ENCODE assay signal across 9 cellular contexts in the genomic region with DNA sequence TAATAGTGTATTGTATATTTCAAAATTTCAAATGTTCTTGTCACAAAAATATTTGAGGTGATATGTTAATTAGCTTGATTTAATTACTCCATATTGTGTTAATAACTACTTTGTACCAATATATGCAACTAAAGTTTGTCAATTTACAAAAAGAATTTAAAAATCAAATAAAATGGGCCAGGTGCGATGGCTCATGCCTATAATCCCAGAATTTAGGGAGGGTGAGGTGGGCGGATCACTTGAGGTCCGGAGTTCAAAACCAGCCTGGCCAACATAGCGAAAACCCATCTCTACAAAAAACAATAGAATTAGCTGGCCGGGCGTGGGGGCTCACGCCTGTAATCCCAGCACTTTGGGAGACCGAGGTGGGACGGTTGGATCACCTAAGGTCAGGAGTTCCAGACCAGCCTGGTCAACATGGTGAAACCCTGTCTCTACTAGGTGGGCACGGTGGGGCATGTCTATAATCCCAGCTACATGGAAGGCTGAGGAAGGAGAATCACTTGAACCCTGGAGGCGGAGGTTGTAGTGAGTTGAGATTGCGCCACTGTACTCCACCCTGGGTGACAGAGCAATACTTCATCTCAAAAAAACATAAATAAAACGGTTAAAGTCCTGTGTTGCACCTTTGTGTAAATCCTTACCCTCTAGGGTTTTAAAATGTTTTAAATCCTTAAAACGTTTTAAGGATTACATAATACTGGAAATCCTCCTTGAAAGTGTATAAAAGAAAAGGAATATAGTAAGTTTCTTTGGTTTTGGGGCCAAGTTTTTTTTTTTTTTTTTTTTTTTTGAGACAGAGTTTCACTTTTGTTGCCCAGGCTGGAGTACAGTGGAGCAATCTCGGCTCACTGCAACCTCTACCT. TPM values are rescaled to one million over a fixed set of nuclear protein-coding genes. Genes with fewer than 3 reads are reported as not detected.
DNase-seq lines count a peak whose midpoint lies in the region; ATAC-seq and TF ChIP-seq lines count a peak whose summit lies in the region.
"Had no signal": no experiment of that assay in that cellular context is flagged by ENCODE, and none has a peak within 500 bp of the region (broad histone marks: within the 10 kb centered on the region; RNA-seq: fewer than 3 reads in every experiment).

No MANE protein-coding gene starts in this region.

- H3K27me3 ChIP-seq in iPS-15b (ENCODE audit: control insufficient read depth, insufficient read depth, low read length) (no peaks in the 10 kb centered on the region), WERI-Rb-1 (ENCODE audit: insufficient read depth, low read depth, severe bottlenecking) (no peaks in the 10 kb centered on the region)
- H3K27me3 ChIP-seq: SJSA1 had no signal

- H3K4me3 ChIP-seq in iPS-15b (ENCODE audit: low read depth, low read length) (peak overlapping the region; percentile 53), WERI-Rb-1 (ENCODE audit: low read depth, low read length) (no peak overlapping the region)

- no peak overlapping the region for H3K27ac ChIP-seq in WERI-Rb-1
- H3K27ac ChIP-seq: SJSA1 had no signal

- H3K27me3 Mint-ChIP-seq in activated CD4-positive, alpha-beta T cell treated with anti-CD3 and anti-CD28 coated beads for 36 hours, result no peaks in the 10 kb centered on the region
- no peaks in the 10 kb centered on the region for H3K27me3 Mint-ChIP-seq in WTC11 (ENCODE audit: low read depth)
- no peaks in the 10 kb centered on the region for H3K27me3 Mint-ChIP-seq in stimulated activated naive CD8-positive, alpha-beta T cell treated with anti-CD3 and anti-CD28 coated beads, Interleukin-15, amount 100 ng/mL, for 72 hours

- peak overlapping the region; percentile 89 for H3K4me3 Mint-ChIP-seq in activated CD4-positive, alpha-beta T cell treated with anti-CD3 and anti-CD28 coated beads for 36 hours
- H3K4me3 Mint-ChIP-seq in WTC11, result peak overlapping the region; percentile 98
- H3K4me3 Mint-ChIP-seq in stimulated activated naive CD8-positive, alpha-beta T cell treated with anti-CD3 and anti-CD28 coated beads, Interleukin-15, amount 100 ng/mL, for 72 hours, result peak overlapping the region; percentile 93 to 97

- no peak for ATAC-seq in activated CD4-positive, alpha-beta T cell treated with anti-CD3 and anti-CD28 coated beads for 36 hours
- ATAC-seq in WTC11 (no peak), HG02642 (IDR thresholded peaks at IDR 0.05; ENCODE audit: poor library complexity, unreplicated experiment) (no peak)
- ATAC-seq in stimulated activated naive CD8-positive, alpha-beta T cell treated with anti-CD3 and anti-CD28 coated beads, Interleukin-15, amount 100 ng/mL, for 72 hours, result no peak

- H3K9me3 ChIP-seq in iPS-15b (ENCODE audit: control insufficient read depth, insufficient read depth, low read length), result no peaks in the 10 kb centered on the region
- peaks cover 11% of the 10 kb centered on the region for H3K9me3 ChIP-seq in WERI-Rb-1 (ENCODE audit: severe bottlenecking)
- H3K9me3 ChIP-seq: SJSA1 had no signal

- H3K36me3 Mint-ChIP-seq in activated CD4-positive, alpha-beta T cell treated with anti-CD3 and anti-CD28 coated beads for 36 hours (ENCODE audit: low read depth), result peaks cover 33% of the 10 kb centered on the region
- peaks cover 17% of the 10 kb centered on the region for H3K36me3 Mint-ChIP-seq in WTC11

- H3K36me3 ChIP-seq in iPS-15b (ENCODE audit: control insufficient read depth, insufficient read depth, low read length) (peaks cover 10% of the 10 kb centered on the region), WERI-Rb-1 (peaks cover 18% of the 10 kb centered on the region)

- H3K4me1 ChIP-seq in iPS-15b (ENCODE audit: control insufficient read depth, insufficient read depth, low read length), result no peaks in the 10 kb centered on the region

- H3K9ac ChIP-seq in iPS-15b (ENCODE audit: low read depth, low read length), result no peak overlapping the region

- peak overlapping the region; percentile 58 for H3K27ac Mint-ChIP-seq in activated CD4-positive, alpha-beta T cell treated with anti-CD3 and anti-CD28 coated beads for 36 hours
- H3K27ac Mint-ChIP-seq in WTC11, result no peak overlapping the region
- H3K27ac Mint-ChIP-seq in stimulated activated naive CD8-positive, alpha-beta T cell treated with anti-CD3 and anti-CD28 coated beads, Interleukin-15, amount 100 ng/mL, for 72 hours, result no peak overlapping the region

- DNase-seq in activated CD4-positive, alpha-beta T cell treated with anti-CD3 and anti-CD28 coated beads for 36 hours, result no peak
- DNase-seq in activated CD4-positive, alpha-beta T cell treated with anti-CD3 and anti-CD28 coated beads, Interleukin-2, amount 50 U/mL, for 1 hour, result no peak
- DNase-seq in WTC11 (ENCODE audit: low spot score) (no peak), WERI-Rb-1 (no peak), GM10248 (ENCODE audit: extremely low spot score) (no peak)
- no peak for DNase-seq in stimulated activated naive CD8-positive, alpha-beta T cell treated with anti-CD3 and anti-CD28 coated beads, Interleukin-15, amount 100 ng/mL, for 72 hours

- TF ChIP-seq CTCF in WTC11 (IDR thresholded peaks at IDR 0.05) (no peak), WERI-Rb-1 (IDR thresholded peaks at IDR 0.05; ENCODE audit: low read depth, low read length) (no peak), GM10248 (IDR thresholded peaks at IDR 0.05; ENCODE audit: control extremely low read depth, extremely low read depth, low read depth, missing control alignments) (no peak)

- POLR2A ChIA-PET in activated CD4-positive, alpha-beta T cell treated with anti-CD3 and anti-CD28 coated beads for 36 hours (lab: Charles Lee), result interaction anchor here (0.5 kb wide), 1 partner anchor 17 kb away, joined by 4 read pairs; no protein-coding TSS in a partner anchor
- POLR2A ChIA-PET in WTC11 (lab: Charles Lee), result interaction anchor here (1.2 to 1.7 kb wide), 3 partner anchors 17 to 62 kb away, joined by 3 to 10 read pairs (median 6); a partner anchor contains a TSS
- POLR2A ChIA-PET in GM10248 (lab: Yijun Ruan, JAX), result interaction anchor here (0.6 to 2.1 kb wide), 5 partner anchors 17 to 168 kb away, joined by 3 to 14 read pairs (median 3); a partner anchor contains a TSS

- intact Hi-C loops in activated CD4-positive, alpha-beta T cell treated with anti-CD3 and anti-CD28 coated beads for 36 hours (cut with DNase I, micrococcal nuclease), result loop anchor here in 1 of 2 experiments (2.0 to 5.0 kb wide), 2 partner anchors 151 to 284 kb away; a partner anchor contains a TSS

- peaks cover 22% of the 10 kb centered on the region for H3K4me1 Mint-ChIP-seq in activated CD4-positive, alpha-beta T cell treated with anti-CD3 and anti-CD28 coated beads for 36 hours
- peaks cover 18% of the 10 kb centered on the region for H3K4me1 Mint-ChIP-seq in WTC11
- H3K4me1 Mint-ChIP-seq in stimulated activated naive CD8-positive, alpha-beta T cell treated with anti-CD3 and anti-CD28 coated beads, Interleukin-15, amount 100 ng/mL, for 72 hours, result peaks cover 35% of the 10 kb centered on the region

- no peaks in the 10 kb centered on the region for H3K9me3 Mint-ChIP-seq in activated CD4-positive, alpha-beta T cell treated with anti-CD3 and anti-CD28 coated beads for 36 hours (ENCODE audit: low read depth)
- H3K9me3 Mint-ChIP-seq in WTC11, result no peaks in the 10 kb centered on the region
- no peaks in the 10 kb centered on the region for H3K9me3 Mint-ChIP-seq in stimulated activated naive CD8-positive, alpha-beta T cell treated with anti-CD3 and anti-CD28 coated beads, Interleukin-15, amount 100 ng/mL, for 72 hours

- CTCF ChIA-PET in activated CD4-positive, alpha-beta T cell treated with anti-CD3 and anti-CD28 coated beads for 36 hours (lab: Charles Lee), result interaction anchor here (0.5 to 4.2 kb wide), 12 partner anchors 22 to 1505 kb away, joined by 3 to 23 read pairs (median 3); a partner anchor contains a TSS
- CTCF ChIA-PET in WTC11 (lab: Charles Lee), result interaction anchor here (0.8 to 2.9 kb wide), 16 partner anchors 16 to 151 kb away, joined by 3 to 22 read pairs (median 8); a partner anchor contains a TSS
- CTCF ChIA-PET in GM10248 (lab: Yijun Ruan, JAX), result interaction anchor here (0.6 to 2.0 kb wide), 8 partner anchors 23 to 337 kb away, joined by 3 to 7 read pairs (median 4); a partner anchor contains a TSS

TF ChIP-seq in WTC11, 78 proteins besides CTCF, POLR2A, EP300 and RAD21 (continues in another document):
- TF ChIP-seq, protein P1, sequence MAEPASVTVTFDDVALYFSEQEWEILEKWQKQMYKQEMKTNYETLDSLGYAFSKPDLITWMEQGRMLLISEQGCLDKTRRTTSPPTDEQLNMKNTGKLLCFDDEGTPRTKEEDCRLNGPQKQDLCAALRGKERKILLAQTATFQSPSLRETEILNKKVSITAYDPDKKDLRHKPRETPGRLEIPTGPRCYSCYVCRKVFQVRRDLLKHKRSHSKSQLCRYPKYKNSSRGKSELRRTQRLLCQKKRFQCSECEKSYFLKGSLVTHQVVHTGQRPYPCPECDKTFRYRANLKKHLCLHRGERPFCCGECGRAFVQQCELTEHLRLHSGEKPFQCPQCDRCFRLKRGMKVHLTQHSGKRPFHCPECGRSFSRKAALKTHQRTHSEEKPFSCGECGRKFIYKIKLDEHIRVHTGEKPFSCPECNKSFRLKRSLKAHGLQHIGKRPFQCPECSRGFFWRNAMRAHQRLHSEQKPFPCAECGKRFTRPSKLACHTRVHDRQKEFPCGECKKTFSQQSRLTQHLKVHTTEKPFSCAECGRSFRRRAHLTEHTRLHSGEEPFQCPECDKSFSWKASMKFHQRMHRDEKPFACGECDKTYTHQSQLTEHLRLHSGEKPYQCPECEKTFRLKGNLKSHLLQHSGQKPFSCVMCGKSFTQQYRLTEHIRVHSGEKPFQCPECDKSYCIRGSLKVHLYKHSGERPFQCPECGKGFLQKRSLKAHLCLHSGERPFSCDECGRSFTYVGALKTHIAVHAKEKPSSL (CRISPR knock-in tag; conservative IDR thresholded peaks at IDR 0.05), result no peak
- TF ChIP-seq ZNF416 (CRISPR knock-in tag; IDR thresholded peaks at IDR 0.05), result no peak
- no peak for TF ChIP-seq TEAD4 (CRISPR knock-in tag; IDR thresholded peaks at IDR 0.05)
- TF ChIP-seq NFATC4 (CRISPR knock-in tag; IDR thresholded peaks at IDR 0.05), result no peak
- TF ChIP-seq OVOL2 (CRISPR knock-in tag; IDR thresholded peaks at IDR 0.05; ENCODE audit: borderline replicate concordance), result no peak
- no peak for TF ChIP-seq EMX1 (CRISPR knock-in tag; IDR thresholded peaks at IDR 0.05)
- no peak for TF ChIP-seq ATF1 (CRISPR knock-in tag; IDR thresholded peaks at IDR 0.05)
- TF ChIP-seq ELF4 (CRISPR knock-in tag; IDR thresholded peaks at IDR 0.05; ENCODE audit: low read depth), result no peak

RNA-seq across cellular contexts. Expression of a gene that starts 4.0 kb away (rescaled TPM):
- total RNA-seq in activated CD4-positive, alpha-beta T cell treated with anti-CD3 and anti-CD28 coated beads for 36 hours, result 10 to 100 TPM; 54.6 to 61.1 TPM
- 75.3 to 105 TPM (median 96.4 TPM) in 3 replicates for total RNA-seq in WTC11 (2021)

RNA-seq across cellular contexts. Expression of a gene that starts 16.2 kb away (rescaled TPM):
- total RNA-seq in activated CD4-positive, alpha-beta T cell treated with anti-CD3 and anti-CD28 coated beads for 36 hours, result 10 to 100 TPM; 56.1 to 64.7 TPM
- total RNA-seq in WTC11 (2021), result 57.2 to 80.1 TPM (median 75.8 TPM) in 3 replicates

RNA-seq across cellular contexts. Expression of a gene that starts 16.5 kb away (rescaled TPM):
- total RNA-seq in activated CD4-positive, alpha-beta T cell treated with anti-CD3 and anti-CD28 coated beads for 36 hours, result 1 to 10 TPM; 1.9 to 2.2 TPM
- total RNA-seq in WTC11 (2021), result 1.2 to 2.1 TPM (median 1.9 TPM) in 3 replicates

RNA-seq across cellular contexts. Expression of a gene that starts 24.8 kb away (rescaled TPM):
- total RNA-seq in activated CD4-positive, alpha-beta T cell treated with anti-CD3 and anti-CD28 coated beads for 36 hours, result 100 to 1,000 TPM; 112 to 124 TPM
- 104 to 121 TPM (median 119 TPM) in 3 replicates for total RNA-seq in WTC11 (2021)

RNA-seq across cellular contexts. Expression of a gene that starts 31.0 kb away (rescaled TPM):
- 10 to 100 TPM; 11.6 to 11.8 TPM for total RNA-seq in activated CD4-positive, alpha-beta T cell treated with anti-CD3 and anti-CD28 coated beads for 36 hours
- total RNA-seq in WTC11 (2021), result 42.6 to 44.8 TPM (median 42.8 TPM) in 3 replicates
